ENCODE assay signal across 1 cellular context in genomic region chr1:223820515-223820858, GRCh38.
TF ChIP-seq lines count a peak whose summit lies in the region.

No MANE protein-coding gene starts in this region.

TF ChIP-seq in SK-N-SH treated with all-trans-retinoic acid at 6 μM for 48 hours, 23 proteins besides CTCF, POLR2A, EP300 and RAD21 (continued from another document):
- TF ChIP-seq, protein P1, sequence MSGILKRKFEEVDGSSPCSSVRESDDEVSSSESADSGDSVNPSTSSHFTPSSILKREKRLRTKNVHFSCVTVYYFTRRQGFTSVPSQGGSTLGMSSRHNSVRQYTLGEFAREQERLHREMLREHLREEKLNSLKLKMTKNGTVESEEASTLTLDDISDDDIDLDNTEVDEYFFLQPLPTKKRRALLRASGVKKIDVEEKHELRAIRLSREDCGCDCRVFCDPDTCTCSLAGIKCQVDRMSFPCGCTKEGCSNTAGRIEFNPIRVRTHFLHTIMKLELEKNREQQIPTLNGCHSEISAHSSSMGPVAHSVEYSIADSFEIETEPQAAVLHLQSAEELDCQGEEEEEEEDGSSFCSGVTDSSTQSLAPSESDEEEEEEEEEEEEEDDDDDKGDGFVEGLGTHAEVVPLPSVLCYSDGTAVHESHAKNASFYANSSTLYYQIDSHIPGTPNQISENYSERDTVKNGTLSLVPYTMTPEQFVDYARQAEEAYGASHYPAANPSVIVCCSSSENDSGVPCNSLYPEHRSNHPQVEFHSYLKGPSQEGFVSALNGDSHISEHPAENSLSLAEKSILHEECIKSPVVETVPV (CRISPR knock-in tag; IDR thresholded peaks at IDR 0.05), result no peak
- TF ChIP-seq CREB5 (CRISPR knock-in tag; IDR thresholded peaks at IDR 0.05; ENCODE audit: low read depth), result no peak
